29 cellular contexts compared by ENCODE assay signal in genomic region chr16:31715915-31716314, GRCh38.
DNase-seq lines count a peak whose midpoint lies in the region; ATAC-seq, FAIRE-seq and TF ChIP-seq lines count a peak whose summit lies in the region.
"Had no signal": no experiment of that assay in that cellular context is flagged by ENCODE, and none has a peak within 500 bp of the region (broad histone marks: within the 10 kb centered on the region; RNA-seq: fewer than 3 reads in every experiment).

No MANE protein-coding gene starts in this region.

- no peak for ATAC-seq in effector memory CD8-positive, alpha-beta T cell (replicated peaks)
- ATAC-seq: left colon, right cardiac atrium had no signal

- no peaks in the 10 kb centered on the region for H3K27me3 Mint-ChIP-seq in activated CD4-positive, alpha-beta T cell treated with anti-CD3 and anti-CD28 coated beads, Interleukin-2, amount 10 ng/mL, durations not matched to agents 24 days and 14 days
- H3K27me3 Mint-ChIP-seq in effector memory CD8-positive, alpha-beta T cell, result no peaks in the 10 kb centered on the region
- H3K27me3 Mint-ChIP-seq: activated naive CD8-positive, alpha-beta T cell treated with anti-CD3 and anti-CD28 coated beads, Interleukin-2, amount 10 ng/mL, durations not matched to agents 7 days and 5 days; stimulated activated naive CD8-positive, alpha-beta T cell treated with anti-CD3 and anti-CD28 coated beads, Interleukin-15, Interleukin-2, amounts not matched to agents 100 ng/mL and 50 ng/mL, for 24 hours had no signal

- H3K9me3 ChIP-seq in osteoblast (ENCODE audit: low read depth, low read length), result no peaks in the 10 kb centered on the region
- H3K9me3 ChIP-seq: Caco-2, tibial nerve had no signal

- peaks cover 11% of the 10 kb centered on the region for H3K4me1 ChIP-seq in osteoblast (ENCODE audit: insufficient read depth, low read length)
- H3K4me1 ChIP-seq: Caco-2 had no signal

- H3K4me3 ChIP-seq in osteoblast (ENCODE audit: insufficient read depth, low read length), result no peak overlapping the region
- H3K4me3 ChIP-seq: SK-N-MC, tibial nerve had no signal

- no peak overlapping the region for H2AFZ ChIP-seq in osteoblast (ENCODE audit: low read length)
- H2AFZ ChIP-seq: parathyroid adenoma had no signal

- no peaks in the 10 kb centered on the region for H3K27me3 ChIP-seq in osteoblast (ENCODE audit: insufficient read depth, low read length)
- H3K27me3 ChIP-seq: tibial nerve had no signal

- H3K27ac Mint-ChIP-seq in activated CD4-positive, alpha-beta T cell treated with anti-CD3 and anti-CD28 coated beads, Interleukin-2, amount 10 ng/mL, durations not matched to agents 24 days and 14 days, result no peak overlapping the region
- H3K27ac Mint-ChIP-seq in effector memory CD8-positive, alpha-beta T cell, result peak overlapping the region; percentile 99
- H3K27ac Mint-ChIP-seq: activated naive CD8-positive, alpha-beta T cell treated with anti-CD3 and anti-CD28 coated beads, Interleukin-2, amount 10 ng/mL, durations not matched to agents 7 days and 5 days had no signal

- no peak; the same call in 1 of the 2 replicates for TF ChIP-seq POLR2A in GM12891 (IDR thresholded peaks at IDR 0.05; ENCODE audit: low read depth, low read length)

- intact Hi-C loops in activated CD4-positive, alpha-beta T cell treated with anti-CD3 and anti-CD28 coated beads, Interleukin-2, amount 10 ng/mL, durations not matched to agents 24 days and 14 days (cut with micrococcal nuclease), result loop anchor here (2.0 to 10.0 kb wide), 3 partner anchors 153 to 451 kb away; no protein-coding TSS in a partner anchor

- H3K9me3 Mint-ChIP-seq in activated CD4-positive, alpha-beta T cell treated with anti-CD3 and anti-CD28 coated beads, Interleukin-2, amount 10 ng/mL, durations not matched to agents 24 days and 14 days, result peaks cover 15% of the 10 kb centered on the region
- no peaks in the 10 kb centered on the region for H3K9me3 Mint-ChIP-seq in effector memory CD8-positive, alpha-beta T cell

- peak overlapping the region; percentile 99 for H3K4me3 Mint-ChIP-seq in activated CD4-positive, alpha-beta T cell treated with anti-CD3 and anti-CD28 coated beads, Interleukin-2, amount 10 ng/mL, durations not matched to agents 24 days and 14 days
- peak overlapping the region; percentile 99 to 100 for H3K4me3 Mint-ChIP-seq in effector memory CD8-positive, alpha-beta T cell

- peaks cover 31% of the 10 kb centered on the region for H3K4me1 Mint-ChIP-seq in activated CD4-positive, alpha-beta T cell treated with anti-CD3 and anti-CD28 coated beads, Interleukin-2, amount 10 ng/mL, durations not matched to agents 24 days and 14 days
- H3K4me1 Mint-ChIP-seq in effector memory CD8-positive, alpha-beta T cell (ENCODE audit: low read depth in 2 of 2), result peaks cover 50 to 71% of the 10 kb centered on the region in 2 donors

- no peak overlapping the region for H3K4me2 ChIP-seq in osteoblast (ENCODE audit: insufficient read depth, low read length)

- peaks cover 62% of the 10 kb centered on the region for H3K36me3 Mint-ChIP-seq in activated CD4-positive, alpha-beta T cell treated with anti-CD3 and anti-CD28 coated beads, Interleukin-2, amount 10 ng/mL, durations not matched to agents 24 days and 14 days (ENCODE audit: low read depth)
- peaks cover 45% of the 10 kb centered on the region for H3K36me3 Mint-ChIP-seq in effector memory CD8-positive, alpha-beta T cell (ENCODE audit: insufficient read depth)

- no peak for FAIRE-seq in GM12891 (lab: Jason Lieb, UNC)
- no peak for FAIRE-seq in HTR-8/SVneo (lab: Jason Lieb, UNC)
- FAIRE-seq: H1 had no signal

- DNase-seq in activated CD4-positive, alpha-beta T cell treated with anti-CD3 and anti-CD28 coated beads, Interleukin-2, amount 10 ng/mL, durations not matched to agents 24 days and 14 days, result peak; percentile 45
- DNase-seq in activated CD4-positive, alpha-beta T cell treated with anti-CD3 and anti-CD28 coated beads for 1 hour, result no peak
- no peak for DNase-seq in GM12891 (ENCODE audit: insufficient read length, low spot score)
- DNase-seq in effector memory CD8-positive, alpha-beta T cell, result no peak
- peak; percentile 37 for DNase-seq in osteoblast (ENCODE audit: insufficient read length, low spot score, missing footprints)
- DNase-seq in NCI-H446 (lab: John Stamatoyannopoulos, UW), result no peak
- DNase-seq in NCI-H1694 (lab: John Stamatoyannopoulos, UW), result no peak
- no peak for DNase-seq in HTR-8/SVneo (ENCODE audit: insufficient read length, low spot score)
- DNase-seq: activated CD4-positive, alpha-beta T cell treated with anti-CD3 and anti-CD28 coated beads for 48 hours; activated naive CD8-positive, alpha-beta T cell treated with anti-CD3 and anti-CD28 coated beads, Interleukin-2, amount 10 ng/mL, durations not matched to agents 7 days and 5 days; Caco-2; DMS79; head of caudate nucleus; Karpas-422; left colon; mesenchymal stem cell; NCI-H1694 treated with DMSO at 0.1 percent for 48 hours; NCI-H2171 treated with DMSO at 0.1 percent for 48 hours; NCI-H526 treated with DMSO at 0.1 percent for 48 hours; right cardiac atrium; stimulated activated CD4-positive, alpha-beta T cell treated with anti-CD3 and anti-CD28 coated beads, Interleukin-12 subunit alpha, Interleukin-12 subunit beta, amount 100 ng/mL, for 4 hours; stimulated activated CD4-positive, alpha-beta T cell treated with anti-CD3 and anti-CD28 coated beads, Interleukin-4, amount 100 ng/mL, for 24 hours had no signal

- no peak overlapping the region for H3K27ac ChIP-seq in osteoblast (ENCODE audit: low read depth, low read length)
- H3K27ac ChIP-seq: 22Rv1, parathyroid adenoma, RWPE1, SK-N-MC, tibial nerve had no signal

- no peak for TF ChIP-seq CTCF in osteoblast (IDR thresholded peaks at IDR 0.05; ENCODE audit: extremely low read depth, low read depth, low read length)

- peaks cover 62% of the 10 kb centered on the region for H3K79me2 ChIP-seq in osteoblast (ENCODE audit: insufficient read depth, low read length)

- peaks cover 23% of the 10 kb centered on the region for H4K20me1 ChIP-seq in osteoblast (ENCODE audit: insufficient read depth, low read length)

- H3K36me3 ChIP-seq in osteoblast (ENCODE audit: insufficient read depth, low read length), result peaks cover 7% of the 10 kb centered on the region

TF ChIP-seq in GM12891, 5 proteins besides CTCF, POLR2A, EP300 and RAD21:
- no peak; the same call in 1 of the 2 replicates for TF ChIP-seq POLR2AphosphoS5 (IDR thresholded peaks at IDR 0.05; ENCODE audit: low read depth, low read length)
- TF ChIP-seq POU2F2 (IDR thresholded peaks at IDR 0.05; ENCODE audit: low read depth, low read length), result 0 out of 2 replicates have a peak, but pooled peaks have one; percentile 23

Comparison
In these comparisons a context has a peak if more than half of its experiments do, and no peak if none do; other contexts are left out.
1. DNase-seq: peak in activated CD4-positive, alpha-beta T cell treated with anti-CD3 and anti-CD28 coated beads, Interleukin-2, amount 10 ng/mL, durations not matched to agents 24 days and 14 days (single experiment) and osteoblast (single experiment); none in activated CD4-positive, alpha-beta T cell treated with anti-CD3 and anti-CD28 coated beads for 1 hour (single experiment), GM12891 (single experiment), effector memory CD8-positive, alpha-beta T cell (0 of 3), NCI-H446 (0 of 2), NCI-H1694 (single experiment) and HTR-8/SVneo (single experiment).